Comparison of ENCODE assay signal across 1 cellular context in the genomic region with DNA sequence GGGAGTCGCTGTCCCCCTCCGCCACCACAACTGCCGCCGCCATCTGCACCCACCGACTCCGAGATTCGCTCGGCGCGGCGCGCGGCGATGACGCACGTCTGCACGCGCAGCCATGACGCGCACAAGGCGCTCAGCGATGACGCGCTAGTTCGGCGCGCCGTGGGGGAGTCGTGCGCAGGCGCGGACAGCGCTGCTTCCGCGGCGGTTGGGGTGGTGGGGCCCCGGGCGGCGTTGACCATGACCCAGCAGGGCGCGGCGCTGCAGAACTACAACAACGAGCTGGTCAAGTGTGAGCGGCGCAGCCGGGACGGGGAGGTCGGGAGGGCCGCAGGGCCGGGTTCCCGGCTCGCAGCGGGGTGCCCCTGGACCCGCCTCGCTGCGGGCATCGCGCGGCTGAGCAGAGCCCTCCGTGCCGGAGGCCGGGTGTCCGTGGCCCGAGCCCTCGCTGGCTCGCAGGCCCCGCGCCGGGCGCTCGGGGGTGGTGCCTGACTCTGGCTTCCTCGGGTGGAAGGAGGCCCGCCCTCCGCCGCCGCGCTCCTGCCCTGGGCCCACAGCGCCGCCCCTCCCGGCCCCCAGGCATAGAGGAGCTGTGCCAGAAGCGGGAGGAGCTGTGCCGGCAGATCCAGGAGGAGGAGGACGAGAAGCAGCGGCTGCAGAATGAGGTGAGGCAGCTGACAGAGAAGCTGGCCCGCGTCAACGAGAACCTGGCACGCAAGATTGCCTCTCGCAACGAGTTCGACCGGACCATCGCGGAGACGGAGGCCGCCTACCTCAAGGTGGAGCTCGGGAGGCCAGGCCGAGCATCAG.
TF ChIP-seq lines count a peak whose summit lies in the region.

A gene with protein sequence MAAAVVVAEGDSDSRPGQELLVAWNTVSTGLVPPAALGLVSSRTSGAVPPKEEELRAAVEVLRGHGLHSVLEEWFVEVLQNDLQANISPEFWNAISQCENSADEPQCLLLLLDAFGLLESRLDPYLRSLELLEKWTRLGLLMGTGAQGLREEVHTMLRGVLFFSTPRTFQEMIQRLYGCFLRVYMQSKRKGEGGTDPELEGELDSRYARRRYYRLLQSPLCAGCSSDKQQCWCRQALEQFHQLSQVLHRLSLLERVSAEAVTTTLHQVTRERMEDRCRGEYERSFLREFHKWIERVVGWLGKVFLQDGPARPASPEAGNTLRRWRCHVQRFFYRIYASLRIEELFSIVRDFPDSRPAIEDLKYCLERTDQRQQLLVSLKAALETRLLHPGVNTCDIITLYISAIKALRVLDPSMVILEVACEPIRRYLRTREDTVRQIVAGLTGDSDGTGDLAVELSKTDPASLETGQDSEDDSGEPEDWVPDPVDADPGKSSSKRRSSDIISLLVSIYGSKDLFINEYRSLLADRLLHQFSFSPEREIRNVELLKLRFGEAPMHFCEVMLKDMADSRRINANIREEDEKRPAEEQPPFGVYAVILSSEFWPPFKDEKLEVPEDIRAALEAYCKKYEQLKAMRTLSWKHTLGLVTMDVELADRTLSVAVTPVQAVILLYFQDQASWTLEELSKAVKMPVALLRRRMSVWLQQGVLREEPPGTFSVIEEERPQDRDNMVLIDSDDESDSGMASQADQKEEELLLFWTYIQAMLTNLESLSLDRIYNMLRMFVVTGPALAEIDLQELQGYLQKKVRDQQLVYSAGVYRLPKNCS (minus strand): TSS at position 71 of the 807 bp plus-strand sequence. CDS start 28 bp downstream, at position 43.
A gene with protein sequence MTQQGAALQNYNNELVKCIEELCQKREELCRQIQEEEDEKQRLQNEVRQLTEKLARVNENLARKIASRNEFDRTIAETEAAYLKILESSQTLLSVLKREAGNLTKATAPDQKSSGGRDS (plus strand): TSS at position 187 of the 807 bp plus-strand sequence. CDS start 51 bp downstream, at position 238.

TF ChIP-seq in H1, 55 proteins besides CTCF, POLR2A, EP300 and RAD21 (continued from another document):
- no peak for TF ChIP-seq BACH1 (IDR thresholded peaks at IDR 0.05; ENCODE audit: low read length)
- TF ChIP-seq ASH2L (IDR thresholded peaks at IDR 0.05; ENCODE audit: low read length), result peak; percentile 90
- peak; percentile 98 for TF ChIP-seq SRF (IDR thresholded peaks at IDR 0.05; ENCODE audit: low read depth, low read length)
- TF ChIP-seq BCL11A (IDR thresholded peaks at IDR 0.05; ENCODE audit: low read depth in 2 of 2, low read length in 2 of 2), result no peak
- TF ChIP-seq CBX5 (IDR thresholded peaks at IDR 0.05; ENCODE audit: low read depth, low read length), result no peak
- peak; percentile 93 for TF ChIP-seq TAF7 (optimal IDR thresholded peaks at IDR 0.05; ENCODE audit: borderline replicate concordance, low read depth, low read length)
- no peak for TF ChIP-seq RXRA (IDR thresholded peaks at IDR 0.05; ENCODE audit: insufficient read depth, low read depth, low read length)
- TF ChIP-seq RBBP5 (IDR thresholded peaks at IDR 0.05; ENCODE audit: borderline replicate concordance, low read depth, low read length), result peak; percentile 71; the same call in 1 of the 2 replicates
- peak; percentile 75; the same call in 1 of the 2 replicates for TF ChIP-seq BRCA1 (IDR thresholded peaks at IDR 0.05; ENCODE audit: low read depth, low read length)
- no peak for TF ChIP-seq EGR1 (IDR thresholded peaks at IDR 0.05; ENCODE audit: borderline replicate concordance, low read depth, low read length)
- TF ChIP-seq SP2 (IDR thresholded peaks at IDR 0.05; ENCODE audit: low read length), result no peak
- no peak for TF ChIP-seq GABPA (IDR thresholded peaks at IDR 0.05; ENCODE audit: borderline replicate concordance, insufficient read depth, low read length)
- TF ChIP-seq POLR2AphosphoS5 (IDR thresholded peaks at IDR 0.05; ENCODE audit: low read depth, low read length), result peak; percentile 94
